1 cellular context compared by ENCODE assay signal in genomic region chr1:78068681-78069283, GRCh38.
TF ChIP-seq lines count a peak whose summit lies in the region.

No MANE protein-coding gene starts in this region.

TF ChIP-seq in IMR-90, 13 proteins besides CTCF, POLR2A, EP300 and RAD21 (continued from another document):
- TF ChIP-seq USF2 (IDR thresholded peaks at IDR 0.05; ENCODE audit: low read depth, low read length) (no peak), RCOR1 (IDR thresholded peaks at IDR 0.05; ENCODE audit: insufficient replicate concordance, low read length) (no peak), FOS (IDR thresholded peaks at IDR 0.05; ENCODE audit: low read depth, low read length) (no peak), RFX5 (IDR thresholded peaks at IDR 0.05; ENCODE audit: low read depth, low read length) (no peak), BHLHE40 (IDR thresholded peaks at IDR 0.05; ENCODE audit: low read depth, low read length) (no peak), MAFK (IDR thresholded peaks at IDR 0.05; ENCODE audit: low read depth, low read length) (no peak), ELK1 (IDR thresholded peaks at IDR 0.05; ENCODE audit: borderline replicate concordance, low read depth, low read length) (no peak), MAZ (IDR thresholded peaks at IDR 0.05; ENCODE audit: borderline replicate concordance, low read depth, low read length) (no peak), CHD1 (IDR thresholded peaks at IDR 0.05; ENCODE audit: low read depth, low read length) (no peak), NFE2L2 (IDR thresholded peaks at IDR 0.05; ENCODE audit: low read depth, low read length) (no peak), MXI1 (IDR thresholded peaks at IDR 0.05; ENCODE audit: borderline replicate concordance, low read depth, low read length) (no peak), SMC3 (IDR thresholded peaks at IDR 0.05; ENCODE audit: low read depth, low read length) (no peak)
TF ChIP-seq in IMR-90: peak in this region for 0.
